Comparison of ENCODE assay signal across 16 cellular contexts in genomic region chr11:48106166-48106565, GRCh38.
DNase-seq lines count a peak whose midpoint lies in the region; ATAC-seq, FAIRE-seq and TF ChIP-seq lines count a peak whose summit lies in the region.
"Had no signal": no experiment of that assay in that cellular context is flagged by ENCODE, and none has a peak within 500 bp of the region (broad histone marks: within the 10 kb centered on the region; RNA-seq: fewer than 3 reads in every experiment).

No MANE protein-coding gene starts in this region.

- TF ChIP-seq EP300 in A549 (IDR thresholded peaks at IDR 0.05) (no peak), SK-N-SH (IDR thresholded peaks at IDR 0.05; ENCODE audit: borderline replicate concordance in 1 of 2, low read depth in 1 of 2, low read length in 1 of 2) (no peak)

- H3K36me3 ChIP-seq in SK-N-SH (replicated peaks in 1 of 2; ENCODE audit: control insufficient read depth in 1 of 2, insufficient read depth in 2 of 2, low read length in 1 of 2) (no peaks in the 10 kb centered on the region), neuronal stem cell (replicated peaks in 1 of 2; ENCODE audit: control insufficient read depth in 2 of 2, insufficient read depth in 2 of 2, low read length in 2 of 2) (no peaks in the 10 kb centered on the region), GM23248 (ENCODE audit: low read depth) (no peaks in the 10 kb centered on the region)
- H3K36me3 ChIP-seq: breast epithelium had no signal

- H3K23ac ChIP-seq in neuronal stem cell (ENCODE audit: low read depth, low read length, poor library complexity): no peak overlapping the region

- no peak overlapping the region for H3K9ac ChIP-seq in SK-N-SH
- H3K9ac ChIP-seq in neuronal stem cell (ENCODE audit: low read depth, low read length, poor library complexity): no peak overlapping the region
- H3K9ac ChIP-seq in GM23248: no peak overlapping the region

- no peak for TF ChIP-seq POLR2A in A549 (IDR thresholded peaks at IDR 0.05; ENCODE audit: low read length)

- H3K4me2 ChIP-seq in A549: peak overlapping the region; percentile 13; the same call in 2 of the 3 replicates
- H3K4me2 ChIP-seq in SK-N-SH: no peak overlapping the region
- H3K4me2 ChIP-seq in neuronal stem cell (ENCODE audit: insufficient read depth, low read length, poor library complexity, severe bottlenecking): no peak overlapping the region
- H3K4me2 ChIP-seq in GM23248 (ENCODE audit: unreplicated experiment): no peak overlapping the region

- no peak overlapping the region for H4K91ac ChIP-seq in neuronal stem cell (ENCODE audit: low read depth, low read length, poor library complexity)

- H3K9me2 ChIP-seq in SK-N-SH (no peaks in the 10 kb centered on the region), GM23248 (ENCODE audit: insufficient read depth) (no peaks in the 10 kb centered on the region)

- H2BK12ac ChIP-seq in neuronal stem cell (ENCODE audit: low read length): no peak overlapping the region

- H3K27me3 ChIP-seq in SK-N-SH (ENCODE audit: insufficient read depth) (no peaks in the 10 kb centered on the region), neuronal stem cell (ENCODE audit: control insufficient read depth in 3 of 3, insufficient read depth in 3 of 3, low read depth in 1 of 3, low read length in 3 of 3) (no peaks in the 10 kb centered on the region), GM23248 (replicated peaks; ENCODE audit: insufficient read depth) (no peaks in the 10 kb centered on the region)
- H3K27me3 ChIP-seq: breast epithelium, MG63 had no signal

- peak overlapping the region; percentile 29 to 74; a peak in 4 of 6 replicates for H3K27ac ChIP-seq in A549
- H3K27ac ChIP-seq in SK-N-SH (ENCODE audit: low read depth in 2 of 2, low read length in 1 of 2): no peak overlapping the region
- no peak overlapping the region for H3K27ac ChIP-seq in neuronal stem cell (replicated peaks; ENCODE audit: low read length)
- H3K27ac ChIP-seq in GM23248: no peak overlapping the region
- H3K27ac ChIP-seq: RWPE1 had no signal

- H3K27me3 Mint-ChIP-seq in activated naive CD8-positive, alpha-beta T cell treated with anti-CD3 and anti-CD28 coated beads, Interleukin-2, amount 10 ng/mL, durations not matched to agents 7 days and 5 days: no peaks in the 10 kb centered on the region

- H3K14ac ChIP-seq in neuronal stem cell (ENCODE audit: low read length): no peak overlapping the region

- WGBS in A549 (ENCODE audit: missing lambda C conversion rate): 70% methylated on average over 6 of the region's 6 CpGs
- WGBS in SK-N-SH (ENCODE audit: low lambda C conversion rate): 88% methylated on average over 6 of the region's 6 CpGs
- no CpG with 5 or more reads among the region's 6 CpGs for WGBS in neuronal stem cell (ENCODE audit: extremely low coverage in 2 of 2, insufficient read length in 2 of 2, insufficient replicate concordance in 1 of 2), 2 donors
- 76 to 82% methylated on average over 6 of the region's 6 CpGs for WGBS in GM23248 (ENCODE audit: low coverage in 1 of 2, low lambda C conversion rate in 2 of 2, missing lambda C conversion rate in 2 of 2), 2 experiments

- H2AFZ ChIP-seq in SK-N-SH (ENCODE audit: low read depth) (no peak overlapping the region), neuronal stem cell (ENCODE audit: low read length) (no peak overlapping the region), GM23248 (no peak overlapping the region)

- peak overlapping the region; percentile 41 for H3K27ac Mint-ChIP-seq in activated naive CD8-positive, alpha-beta T cell treated with anti-CD3 and anti-CD28 coated beads, Interleukin-2, amount 10 ng/mL, durations not matched to agents 7 days and 5 days

- no peak overlapping the region for H2BK5ac ChIP-seq in neuronal stem cell (ENCODE audit: low read length)

- peaks cover 50% of the 10 kb centered on the region for H3K4me1 Mint-ChIP-seq in activated naive CD8-positive, alpha-beta T cell treated with anti-CD3 and anti-CD28 coated beads, Interleukin-2, amount 10 ng/mL, durations not matched to agents 7 days and 5 days

- in situ Hi-C loops in GM23248 (cut with MboI): loop anchor here (5.0 kb wide), 1 partner anchor 169 kb away; no protein-coding TSS in a partner anchor

- peaks cover 9% of the 10 kb centered on the region for H3F3A ChIP-seq in SK-N-SH (replicated peaks; ENCODE audit: insufficient read depth)
- H3F3A ChIP-seq in GM23248 (ENCODE audit: insufficient read depth): peaks cover 11% of the 10 kb centered on the region; the same call in 1 of the 2 replicates

- no peak for FAIRE-seq in A549 (lab: Jason Lieb, UNC)
- FAIRE-seq: endometrium, TTC549 had no signal

- H3K9me3 Mint-ChIP-seq in activated naive CD8-positive, alpha-beta T cell treated with anti-CD3 and anti-CD28 coated beads, Interleukin-2, amount 10 ng/mL, durations not matched to agents 7 days and 5 days: no peaks in the 10 kb centered on the region

- H2BK120ac ChIP-seq in neuronal stem cell (ENCODE audit: low read depth, low read length): no peak overlapping the region

- no peak for TF ChIP-seq CTCF in A549 (IDR thresholded peaks at IDR 0.05)
- no peak for TF ChIP-seq CTCF in GM10248 (IDR thresholded peaks at IDR 0.05; ENCODE audit: control extremely low read depth, extremely low read depth, low read depth, missing control alignments)
- TF ChIP-seq CTCF in SK-N-SH (IDR thresholded peaks at IDR 0.05): no peak

- no peak overlapping the region for H3K4me3 ChIP-seq in A549
- no peak overlapping the region for H3K4me3 ChIP-seq in SK-N-SH (ENCODE audit: low read depth in 2 of 2, low read length in 1 of 2)
- no peak overlapping the region for H3K4me3 ChIP-seq in neuronal stem cell (ENCODE audit: low read length in 2 of 2)
- no peak overlapping the region for H3K4me3 ChIP-seq in GM23248
- H3K4me3 ChIP-seq: breast epithelium, MG63 had no signal

- H3K36me3 Mint-ChIP-seq in activated naive CD8-positive, alpha-beta T cell treated with anti-CD3 and anti-CD28 coated beads, Interleukin-2, amount 10 ng/mL, durations not matched to agents 7 days and 5 days: peaks cover 2% of the 10 kb centered on the region

- no peak overlapping the region for H3K4ac ChIP-seq in neuronal stem cell (ENCODE audit: low read length)

- H4K8ac ChIP-seq in neuronal stem cell (ENCODE audit: low read depth, low read length): no peak overlapping the region

- H2AK5ac ChIP-seq in neuronal stem cell (ENCODE audit: low read depth, low read length): no peak overlapping the region

- TF ChIP-seq RAD21 in A549 (conservative IDR thresholded peaks at IDR 0.05 in 1 of 2, IDR thresholded peaks at IDR 0.05 in 1 of 2) (no peak), SK-N-SH (IDR thresholded peaks at IDR 0.05; ENCODE audit: low read length) (no peak)

- CTCF ChIA-PET in A549 (lab: Yijun Ruan, JAX): interaction anchor here (0.5 to 20.1 kb wide), 6 partner anchors 8 to 168 kb away, joined by 3 to 478 read pairs (median 3); no protein-coding TSS in a partner anchor
- CTCF ChIA-PET in GM10248 (lab: Yijun Ruan, JAX): interaction anchor here (1.8 to 9.7 kb wide), 3 partner anchors 30 to 174 kb away, joined by 5 to 178 read pairs (median 5); no protein-coding TSS in a partner anchor
- CTCF ChIA-PET in SK-N-SH (lab: Yijun Ruan, JAX): interaction anchor here (13.3 kb wide), 1 partner anchor 171 kb away, joined by 262 read pairs; no protein-coding TSS in a partner anchor

- POLR2A ChIA-PET in A549 (lab: Yijun Ruan, JAX) (no interaction called here), GM10248 (lab: Yijun Ruan, JAX) (no interaction called here), SK-N-SH (lab: Yijun Ruan, JAX) (no interaction called here)
- POLR2A ChIA-PET in activated naive CD8-positive, alpha-beta T cell treated with anti-CD3 and anti-CD28 coated beads, Interleukin-2, amount 10 ng/mL, durations not matched to agents 7 days and 5 days (lab: Charles Lee): interaction anchor here (1.3 to 1.6 kb wide), 2 partner anchors 48 to 50 kb away, joined by 3 read pairs; no protein-coding TSS in a partner anchor

- DNase-seq in A549 (ENCODE audit: low read depth in 1 of 2, low spot score in 1 of 2) (no peak), GM10248 (ENCODE audit: extremely low spot score) (peak; percentile 33), MV-4-11 (lab: John Stamatoyannopoulos, UW) (peak; percentile 9), SK-N-SH (no peak), retina (no peak), neuronal stem cell (ENCODE audit: low spot score) (no peak), GM23248 (no peak)
- DNase-seq in activated naive CD8-positive, alpha-beta T cell treated with anti-CD3 and anti-CD28 coated beads, Interleukin-2, amount 10 ng/mL, durations not matched to agents 7 days and 5 days: no peak
- DNase-seq: left cardiac atrium, MG63, NCI-H345 had no signal

- H2BK15ac ChIP-seq in neuronal stem cell (ENCODE audit: low read length): no peak overlapping the region

- H3K9me3 ChIP-seq in A549 (no peaks in the 10 kb centered on the region), SK-N-SH (no peaks in the 10 kb centered on the region), neuronal stem cell (replicated peaks in 1 of 2; ENCODE audit: control insufficient read depth in 2 of 2, insufficient read depth in 1 of 2, low read depth in 1 of 2, low read length in 2 of 2) (no peaks in the 10 kb centered on the region), GM23248 (ENCODE audit: low read depth) (no peaks in the 10 kb centered on the region)
- H3K9me3 ChIP-seq: breast epithelium, MG63 had no signal

- H4K20me1 ChIP-seq in SK-N-SH (ENCODE audit: insufficient read depth) (no peaks in the 10 kb centered on the region), GM23248 (ENCODE audit: insufficient read depth) (no peaks in the 10 kb centered on the region)

- peaks cover 3% of the 10 kb centered on the region for H3K79me1 ChIP-seq in neuronal stem cell (ENCODE audit: low read depth, low read length)

- peak overlapping the region; percentile 28 for H3K4me3 Mint-ChIP-seq in activated naive CD8-positive, alpha-beta T cell treated with anti-CD3 and anti-CD28 coated beads, Interleukin-2, amount 10 ng/mL, durations not matched to agents 7 days and 5 days

- H3K18ac ChIP-seq in neuronal stem cell (ENCODE audit: low read length): no peak overlapping the region

- H3K4me1 ChIP-seq in A549 (peaks cover 94% of the 10 kb centered on the region), SK-N-SH (ENCODE audit: control insufficient read depth in 1 of 2, insufficient read depth in 2 of 2, low read depth in 1 of 2, low read length in 1 of 2) (peaks cover 8 to 28% of the 10 kb centered on the region in 2 experiments; a peak in 3 of 4 replicates), neuronal stem cell (ENCODE audit: control insufficient read depth in 2 of 2, insufficient read depth in 1 of 2, low read depth in 1 of 2, low read length in 2 of 2) (peaks cover 15 to 22% of the 10 kb centered on the region in 2 donors), GM23248 (ENCODE audit: insufficient read depth) (peaks cover 38% of the 10 kb centered on the region)
- H3K4me1 ChIP-seq: breast epithelium had no signal

- H3K79me2 ChIP-seq in SK-N-SH (ENCODE audit: insufficient read depth) (peaks cover 60% of the 10 kb centered on the region; the same call in 1 of the 2 replicates), GM23248 (ENCODE audit: insufficient read depth) (peaks cover 74% of the 10 kb centered on the region)

- no peak for ATAC-seq in A549
- ATAC-seq in activated naive CD8-positive, alpha-beta T cell treated with anti-CD3 and anti-CD28 coated beads, Interleukin-2, amount 10 ng/mL, durations not matched to agents 7 days and 5 days (ENCODE audit: low read depth): no peak
- ATAC-seq: left cardiac atrium, sciatic nerve had no signal

TF ChIP-seq in A549, 52 proteins besides CTCF, POLR2A, EP300 and RAD21 (continues in another document):
- no peak for TF ChIP-seq CBX8 (IDR thresholded peaks at IDR 0.05)

Comparison
In these comparisons a context has a peak if more than half of its experiments do, and no peak if none do; other contexts are left out.
1. DNase-seq: peak in GM10248 (single experiment) and MV-4-11 (single experiment); none in A549 (0 of 2), activated naive CD8-positive, alpha-beta T cell treated with anti-CD3 and anti-CD28 coated beads, Interleukin-2, amount 10 ng/mL, durations not matched to agents 7 days and 5 days (single experiment), SK-N-SH (single experiment), retina (single experiment), neuronal stem cell (single experiment) and GM23248 (single experiment).
2. H3K27ac ChIP-seq: peak in A549 (2 of 2); none in SK-N-SH (0 of 2), neuronal stem cell (single experiment) and GM23248 (single experiment).